Comparison of ENCODE assay signal across 28 cellular contexts in genomic region chr9:8780386-8780785, GRCh38.
"Had no signal": no experiment of that assay in that cellular context is flagged by ENCODE, and none has a peak within 500 bp of the region (broad histone marks: within the 10 kb centered on the region; RNA-seq: fewer than 3 reads in every experiment).

No MANE protein-coding gene starts in this region.

- H3K27ac ChIP-seq: body of pancreas, Peyer's patch, SJSA1 had no signal

- H3K4me1 Mint-ChIP-seq: activated CD4-positive, alpha-beta T cell treated with anti-CD3 and anti-CD28 coated beads, Interleukin-2, amount 10 ng/mL, durations not matched to agents 24 days and 14 days; activated naive CD4-positive, alpha-beta T cell treated with anti-CD3 and anti-CD28 coated beads, Interleukin-2, amount 50 U/mL, for 24 hours; activated naive CD8-positive, alpha-beta T cell treated with anti-CD3 and anti-CD28 coated beads, Interleukin-2, amount 10 ng/mL, durations not matched to agents 7 days and 5 days; activated T-helper 17 cell treated with anti-CD3 and anti-CD28 coated beads, Interleukin-2, amount 50 U/mL, for 72 hours had no signal

- H3K9me3 Mint-ChIP-seq: activated CD4-positive, alpha-beta T cell treated with anti-CD3 and anti-CD28 coated beads, Interleukin-2, amount 10 ng/mL, durations not matched to agents 24 days and 14 days; activated CD8-positive, alpha-beta T cell treated with anti-CD3 and anti-CD28 coated beads for 36 hours; activated naive CD4-positive, alpha-beta T cell treated with anti-CD3 and anti-CD28 coated beads, Interleukin-2, amount 50 U/mL, for 24 hours; activated naive CD8-positive, alpha-beta T cell treated with anti-CD3 and anti-CD28 coated beads, Interleukin-2, amount 10 ng/mL, durations not matched to agents 7 days and 5 days; activated T-cell treated with anti-CD3 and anti-CD28 coated beads, Interleukin-2, amount 50 U/mL, for 72 hours; activated T-helper 17 cell treated with anti-CD3 and anti-CD28 coated beads, Interleukin-2, amount 50 U/mL, for 72 hours; T-helper 1 cell treated with Interleukin-12 subunit alpha and Interleukin-12 subunit beta and Interleukin-4 antibody, amounts not matched to agents 30 μg/mL and 1 μg/mL, for 36 hours; T-helper 2 cell treated with Interferon-gamma antibody and Interleukin-4, amounts not matched to agents 5 μg/mL and 100 μg/mL, for 36 hours had no signal

- H3K9me3 ChIP-seq: body of pancreas, Peyer's patch, SJSA1, SK-N-SH had no signal

- H3K27ac Mint-ChIP-seq: activated CD4-positive, alpha-beta T cell treated with anti-CD3 and anti-CD28 coated beads, Interleukin-2, amount 10 ng/mL, durations not matched to agents 24 days and 14 days; activated CD8-positive, alpha-beta T cell treated with anti-CD3 and anti-CD28 coated beads for 36 hours; activated naive CD4-positive, alpha-beta T cell treated with anti-CD3 and anti-CD28 coated beads, Interleukin-2, amount 50 U/mL, for 24 hours; activated naive CD8-positive, alpha-beta T cell treated with anti-CD3 and anti-CD28 coated beads, Interleukin-2, amount 10 ng/mL, durations not matched to agents 7 days and 5 days; activated T-cell treated with anti-CD3 and anti-CD28 coated beads, Interleukin-2, amount 50 U/mL, for 72 hours; activated T-helper 17 cell treated with anti-CD3 and anti-CD28 coated beads, Interleukin-2, amount 50 U/mL, for 72 hours; T-helper 1 cell treated with Interleukin-12 subunit alpha and Interleukin-12 subunit beta and Interleukin-4 antibody, amounts not matched to agents 30 μg/mL and 1 μg/mL, for 36 hours; T-helper 2 cell treated with Interferon-gamma antibody and Interleukin-4, amounts not matched to agents 5 μg/mL and 100 μg/mL, for 36 hours had no signal

- ATAC-seq: activated CD8-positive, alpha-beta T cell treated with anti-CD3 and anti-CD28 coated beads for 36 hours; activated T-cell treated with anti-CD3 and anti-CD28 coated beads, Interleukin-2, amount 50 U/mL, for 72 hours; activated T-helper 17 cell treated with anti-CD3 and anti-CD28 coated beads, Interleukin-2, amount 50 U/mL, for 72 hours; body of pancreas; PC-3 had no signal

- H3K9me2 ChIP-seq: SK-N-SH had no signal

- H3K4me2 ChIP-seq: SK-N-SH had no signal

- H3K27me3 ChIP-seq: body of pancreas, Peyer's patch, SJSA1 had no signal

- DNase-seq: activated CD4-positive, alpha-beta T cell treated with anti-CD3 and anti-CD28 coated beads, Interleukin-2, amount 10 ng/mL, durations not matched to agents 24 days and 14 days; activated CD4-positive, alpha-beta T cell treated with anti-CD3 and anti-CD28 coated beads, Interleukin-2, amount 50 U/mL, for 4 hours; activated CD8-positive, alpha-beta T cell treated with anti-CD3 and anti-CD28 coated beads for 36 hours; activated gamma-delta T cell; activated naive CD4-positive, alpha-beta T cell treated with Interleukin-2 at 50 U/mL for 16 hours; activated naive CD8-positive, alpha-beta T cell treated with anti-CD3 and anti-CD28 coated beads, Interleukin-2, amount 10 ng/mL, durations not matched to agents 7 days and 5 days; activated T-cell treated with anti-CD3 and anti-CD28 coated beads, Interleukin-2, amount 50 U/mL, for 1 hour; activated T-cell treated with anti-CD3 and anti-CD28 coated beads, Interleukin-2, amount 50 U/mL, for 72 hours; body of pancreas; central memory CD4-positive, alpha-beta T cell; Karpas-422; KBM-7; NCI-H1105 treated with DMSO at 0.1 percent for 48 hours; NCI-H1436 treated with DMSO at 0.1 percent for 48 hours; NCI-H1694 treated with DMSO at 0.1 percent for 48 hours; NCI-H2029; NCI-H345; NCI-H524 treated with DMSO at 0.1 percent for 48 hours; PC-3; Peyer's patch; RPMI8226; SHP77 treated with DMSO at 0.1 percent for 48 hours; SK-N-SH had no signal

- H3K36me3 ChIP-seq: Peyer's patch, SJSA1 had no signal

- H3K4me3 Mint-ChIP-seq: activated CD4-positive, alpha-beta T cell treated with anti-CD3 and anti-CD28 coated beads, Interleukin-2, amount 10 ng/mL, durations not matched to agents 24 days and 14 days; activated CD8-positive, alpha-beta T cell treated with anti-CD3 and anti-CD28 coated beads for 36 hours; activated naive CD4-positive, alpha-beta T cell treated with anti-CD3 and anti-CD28 coated beads, Interleukin-2, amount 50 U/mL, for 24 hours; activated naive CD8-positive, alpha-beta T cell treated with anti-CD3 and anti-CD28 coated beads, Interleukin-2, amount 10 ng/mL, durations not matched to agents 7 days and 5 days; activated T-cell treated with anti-CD3 and anti-CD28 coated beads, Interleukin-2, amount 50 U/mL, for 72 hours; activated T-helper 17 cell treated with anti-CD3 and anti-CD28 coated beads, Interleukin-2, amount 50 U/mL, for 72 hours; T-helper 1 cell treated with Interleukin-12 subunit alpha and Interleukin-12 subunit beta and Interleukin-4 antibody, amounts not matched to agents 30 μg/mL and 1 μg/mL, for 36 hours; T-helper 2 cell treated with Interferon-gamma antibody and Interleukin-4, amounts not matched to agents 5 μg/mL and 100 μg/mL, for 36 hours had no signal

- H3K4me1 ChIP-seq: Peyer's patch, SJSA1 had no signal

- H3K27me3 Mint-ChIP-seq: activated CD4-positive, alpha-beta T cell treated with anti-CD3 and anti-CD28 coated beads, Interleukin-2, amount 10 ng/mL, durations not matched to agents 24 days and 14 days; activated CD8-positive, alpha-beta T cell treated with anti-CD3 and anti-CD28 coated beads for 36 hours; activated naive CD8-positive, alpha-beta T cell treated with anti-CD3 and anti-CD28 coated beads, Interleukin-2, amount 10 ng/mL, durations not matched to agents 7 days and 5 days; activated T-helper 17 cell treated with anti-CD3 and anti-CD28 coated beads, Interleukin-2, amount 50 U/mL, for 72 hours had no signal

- H3K36me3 Mint-ChIP-seq: activated naive CD4-positive, alpha-beta T cell treated with anti-CD3 and anti-CD28 coated beads, Interleukin-2, amount 50 U/mL, for 24 hours; activated naive CD8-positive, alpha-beta T cell treated with anti-CD3 and anti-CD28 coated beads, Interleukin-2, amount 10 ng/mL, durations not matched to agents 7 days and 5 days had no signal

- H3K4me3 ChIP-seq: body of pancreas, Peyer's patch, SJSA1 had no signal
